Comparison of ENCODE assay signal across 8 cellular contexts in the genomic region with DNA sequence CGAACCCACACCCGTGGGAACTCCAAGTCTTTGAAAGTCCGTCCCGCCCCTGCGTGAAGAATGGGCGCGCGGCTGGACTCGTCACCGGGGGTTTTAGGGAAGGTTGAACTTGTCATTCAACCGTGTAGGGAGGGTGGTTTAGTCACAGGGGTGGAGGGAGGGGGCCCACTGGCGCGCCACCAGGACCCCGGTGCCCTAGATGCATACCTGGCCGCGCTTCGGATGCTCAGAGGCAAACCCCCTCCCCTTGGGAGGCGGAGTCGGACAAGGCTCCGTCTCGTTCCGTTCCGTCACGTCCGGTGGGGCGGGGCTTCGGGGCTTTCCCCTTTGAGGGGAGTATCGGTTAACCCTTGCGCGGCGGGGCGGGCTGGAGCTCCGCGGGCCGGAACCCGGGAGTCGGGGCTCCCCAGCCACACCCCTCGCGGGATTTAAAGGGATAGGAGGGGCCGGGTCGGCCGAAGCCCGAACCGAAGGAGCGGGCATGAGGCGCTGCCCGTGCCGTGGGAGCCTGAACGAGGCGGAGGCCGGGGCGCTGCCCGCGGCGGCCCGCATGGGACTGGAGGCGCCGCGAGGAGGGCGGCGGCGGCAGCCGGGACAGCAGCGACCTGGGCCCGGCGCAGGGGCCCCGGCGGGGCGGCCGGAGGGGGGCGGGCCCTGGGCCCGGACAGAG. TPM values are rescaled to one million over a fixed set of nuclear protein-coding genes. Genes with fewer than 3 reads are reported as not detected.
A peak's percentile ranks its signal among the peaks of the same experiment; 100 is the strongest.
DNase-seq lines count a peak whose midpoint lies in the region; ATAC-seq and TF ChIP-seq lines count a peak whose summit lies in the region.

A gene (minus strand): TSS at position 232 of the 670 bp plus-strand sequence. CDS start 2,254 bp downstream, outside the sequence.
A gene (plus strand): TSS at position 458 of the 670 bp plus-strand sequence. CDS start 24 bp downstream, at position 482.

- H3K4me3 Mint-ChIP-seq in activated T-cell treated with anti-CD3 and anti-CD28 coated beads, Interleukin-2, amount 50 U/mL, for 4 hours: peak within 1 kb of the TSS; percentile 92

- peaks cover 27% of the 10 kb centered on the region for H3F3A ChIP-seq in PC-9 (ENCODE audit: insufficient read depth, low read depth)

- H3K27me3 Mint-ChIP-seq in activated T-cell treated with anti-CD3 and anti-CD28 coated beads, Interleukin-2, amount 50 U/mL, for 4 hours (ENCODE audit: low read depth): no peaks in the 10 kb centered on the region

- 0 to 1% methylated on average over 66 to 72 of the region's 72 CpGs for WGBS in esophagus, 2 donors

- peak within 1 kb of the TSS; percentile 98 for H3K4me2 ChIP-seq in PC-9

- H3K27me3 ChIP-seq in PC-9 (ENCODE audit: insufficient read depth, low read depth): no peaks in the 10 kb centered on the region
- no peaks in the 10 kb centered on the region for H3K27me3 ChIP-seq in esophagus (ENCODE audit: control insufficient read depth in 1 of 2, insufficient read depth in 2 of 2, low read length in 2 of 2)
- H3K27me3 ChIP-seq in mucosa of stomach (ENCODE audit: control insufficient read depth, insufficient read depth, low read length): no peaks in the 10 kb centered on the region

- H3K4me1 ChIP-seq in PC-9 (replicated peaks; ENCODE audit: insufficient read depth): peaks cover 27% of the 10 kb centered on the region
- peaks cover 0 to 4% of the 10 kb centered on the region in 2 donors for H3K4me1 ChIP-seq in esophagus (ENCODE audit: control insufficient read depth in 2 of 2, insufficient read depth in 2 of 2, low read length in 1 of 2)
- peaks cover 48% of the 10 kb centered on the region for H3K4me1 ChIP-seq in mucosa of stomach (ENCODE audit: control insufficient read depth, insufficient read depth, low read length)

- H3K36me3 Mint-ChIP-seq in activated T-cell treated with anti-CD3 and anti-CD28 coated beads, Interleukin-2, amount 50 U/mL, for 4 hours (ENCODE audit: insufficient read depth): peaks cover 2% of the 10 kb centered on the region

- H4K20me1 ChIP-seq in PC-9 (ENCODE audit: insufficient read depth): peaks cover 10% of the 10 kb centered on the region

- DNase-seq in DMS53 treated with DMSO at 0.1 percent for 48 hours (lab: John Stamatoyannopoulos, UW; ENCODE audit: unreplicated experiment): peak; percentile 95
- peak; percentile 95 for DNase-seq in KBM-7
- DNase-seq in PC-9: peak; percentile 94 to 99
- peak; percentile 100 for DNase-seq in activated T-cell treated with anti-CD3 and anti-CD28 coated beads, Interleukin-2, amount 50 U/mL, for 4 hours
- peak; percentile 100 for DNase-seq in stimulated activated CD8-positive, alpha-beta memory T cell treated with anti-CD3 and anti-CD28 coated beads, Interleukin-4, amount 100 ng/mL, for 48 hours

- no TSS peak for BruUV-seq in PC-9 (replicated peaks; lab: Mats Ljungman, UMichigan)

- CTCF ChIA-PET in PC-9 (lab: Charles Lee): interaction anchor here (0.6 kb wide), 1 partner anchor 296 kb away, joined by 4 read pairs; no protein-coding TSS in a partner anchor

- H3K9ac ChIP-seq in mucosa of stomach (ENCODE audit: low read length): peak within 1 kb of the TSS; percentile 95

- H3K4me3 ChIP-seq in PC-9 (peak within 1 kb of the TSS; percentile 75), esophagus (ENCODE audit: low read depth in 1 of 2, low read length in 2 of 2) (peak within 1 kb of the TSS; percentile 85 to 95), mucosa of stomach (ENCODE audit: low read length) (peak within 1 kb of the TSS; percentile 76)

- H2AFZ ChIP-seq in PC-9: no peak within 1 kb of the TSS

- in situ Hi-C loops in KBM-7 (cut with MboI; ENCODE audit: low pct_unique_long_range_greater_than_20kb, low sequenced_read_pairs): no loop called here

- H3K9me2 ChIP-seq in PC-9 (ENCODE audit: insufficient read depth): no peaks in the 10 kb centered on the region

- H3K9me3 Mint-ChIP-seq in activated T-cell treated with anti-CD3 and anti-CD28 coated beads, Interleukin-2, amount 50 U/mL, for 4 hours: no peaks in the 10 kb centered on the region

- H3K9me3 ChIP-seq in PC-9 (ENCODE audit: insufficient read depth, low read depth) (no peaks in the 10 kb centered on the region), esophagus (ENCODE audit: control insufficient read depth in 2 of 2, insufficient read depth in 1 of 2, low read depth in 1 of 2, low read length in 1 of 2) (no peaks in the 10 kb centered on the region), mucosa of stomach (ENCODE audit: control insufficient read depth, low read length) (no peaks in the 10 kb centered on the region)

- ATAC-seq in GM21723 (IDR thresholded peaks at IDR 0.05; ENCODE audit: unreplicated experiment): peak; percentile 58
- peak; percentile 74 to 76 for ATAC-seq in activated T-cell treated with anti-CD3 and anti-CD28 coated beads, Interleukin-2, amount 50 U/mL, for 4 hours

- H3K27ac ChIP-seq in PC-9 (peak within 1 kb of the TSS; percentile 99), esophagus (ENCODE audit: low read depth in 2 of 2, low read length in 1 of 2) (peak within 1 kb of the TSS; percentile 98 to 100)

- H3K4me1 Mint-ChIP-seq in activated T-cell treated with anti-CD3 and anti-CD28 coated beads, Interleukin-2, amount 50 U/mL, for 4 hours (ENCODE audit: low read depth): peaks cover 55% of the 10 kb centered on the region

- no peak for TF ChIP-seq CTCF in PC-9 (conservative IDR thresholded peaks at IDR 0.05)

- H3K79me2 ChIP-seq in PC-9 (ENCODE audit: low read depth): peaks cover 46% of the 10 kb centered on the region

- H3K36me3 ChIP-seq in PC-9 (ENCODE audit: low read depth): peaks cover 13% of the 10 kb centered on the region; the same call in 1 of the 2 replicates
- no peaks in the 10 kb centered on the region for H3K36me3 ChIP-seq in esophagus (ENCODE audit: control insufficient read depth in 2 of 2, insufficient read depth in 2 of 2, low read length in 1 of 2)
- no peaks in the 10 kb centered on the region for H3K36me3 ChIP-seq in mucosa of stomach (ENCODE audit: control insufficient read depth, insufficient read depth, low read length)

- intact Hi-C loops in PC-9 (cut with micrococcal nuclease; ENCODE audit: unreplicated experiment): loop anchor here (1.0 to 5.0 kb wide), 6 partner anchors 34 to 511 kb away; a partner anchor contains a TSS

- POLR2A ChIA-PET in PC-9 (lab: Charles Lee; ENCODE audit: unreplicated experiment): interaction anchor here (0.5 to 1.9 kb wide), 5 partner anchors 19 to 547 kb away, joined by 3 to 11 read pairs (median 5); a partner anchor contains a TSS

RNA-seq across cellular contexts. Expression of the first gene that starts in this region (rescaled TPM):
- total RNA-seq in PC-9 (2021): 57.7 and 66.6 TPM in 2 replicates
- 10 to 100 TPM; 18.7 to 21.3 (median 18.9) TPM for total RNA-seq in activated T-cell treated with anti-CD3 and anti-CD28 coated beads, Interleukin-2, amount 50 U/mL, for 4 hours
- polyA plus RNA-seq in esophagus: 10 to 100 TPM; 18.4 to 27.2 TPM

RNA-seq across cellular contexts. Expression of the second gene that starts in this region (rescaled TPM):
- total RNA-seq in PC-9 (2021): 17.6 and 22.1 TPM in 2 replicates
- total RNA-seq in activated T-cell treated with anti-CD3 and anti-CD28 coated beads, Interleukin-2, amount 50 U/mL, for 4 hours: 1 to 10 TPM; 6.9 to 8.2 (median 8.2) TPM
- 100 to 1,000 TPM in 1 of 2 donors, 10 to 100 TPM in 1; 57.4 to 172 TPM for polyA plus RNA-seq in esophagus

Comparison
In these comparisons a context has a peak if more than half of its experiments do, and no peak if none do; other contexts are left out.
1. Peak in every context shown above with its lines: DNase-seq, ATAC-seq, H3K4me3 ChIP-seq and H3K27ac ChIP-seq.